1 cellular context compared by ENCODE assay signal in genomic region chr12:4106617-4107016, GRCh38.
TF ChIP-seq lines count a peak whose summit lies in the region.

No MANE protein-coding gene starts in this region.

TF ChIP-seq in GM12878, 131 proteins besides CTCF, POLR2A, EP300 and RAD21 (continued from another document):
- no peak for TF ChIP-seq BCL3 (IDR thresholded peaks at IDR 0.05; ENCODE audit: borderline replicate concordance, insufficient read depth, low read depth, low read length, poor library complexity, severe bottlenecking)
- TF ChIP-seq, protein P1, sequence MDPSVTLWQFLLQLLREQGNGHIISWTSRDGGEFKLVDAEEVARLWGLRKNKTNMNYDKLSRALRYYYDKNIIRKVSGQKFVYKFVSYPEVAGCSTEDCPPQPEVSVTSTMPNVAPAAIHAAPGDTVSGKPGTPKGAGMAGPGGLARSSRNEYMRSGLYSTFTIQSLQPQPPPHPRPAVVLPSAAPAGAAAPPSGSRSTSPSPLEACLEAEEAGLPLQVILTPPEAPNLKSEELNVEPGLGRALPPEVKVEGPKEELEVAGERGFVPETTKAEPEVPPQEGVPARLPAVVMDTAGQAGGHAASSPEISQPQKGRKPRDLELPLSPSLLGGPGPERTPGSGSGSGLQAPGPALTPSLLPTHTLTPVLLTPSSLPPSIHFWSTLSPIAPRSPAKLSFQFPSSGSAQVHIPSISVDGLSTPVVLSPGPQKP (IDR thresholded peaks at IDR 0.05; ENCODE audit: low read depth, low read length) = no peak
- no peak for TF ChIP-seq CHD1 (IDR thresholded peaks at IDR 0.05; ENCODE audit: low read depth, low read length)
- TF ChIP-seq ZBTB11 (CRISPR knock-in tag; IDR thresholded peaks at IDR 0.05) = no peak
- TF ChIP-seq USF2 (IDR thresholded peaks at IDR 0.05; ENCODE audit: borderline replicate concordance, low read depth, low read length) = no peak
